In the genomic region with DNA sequence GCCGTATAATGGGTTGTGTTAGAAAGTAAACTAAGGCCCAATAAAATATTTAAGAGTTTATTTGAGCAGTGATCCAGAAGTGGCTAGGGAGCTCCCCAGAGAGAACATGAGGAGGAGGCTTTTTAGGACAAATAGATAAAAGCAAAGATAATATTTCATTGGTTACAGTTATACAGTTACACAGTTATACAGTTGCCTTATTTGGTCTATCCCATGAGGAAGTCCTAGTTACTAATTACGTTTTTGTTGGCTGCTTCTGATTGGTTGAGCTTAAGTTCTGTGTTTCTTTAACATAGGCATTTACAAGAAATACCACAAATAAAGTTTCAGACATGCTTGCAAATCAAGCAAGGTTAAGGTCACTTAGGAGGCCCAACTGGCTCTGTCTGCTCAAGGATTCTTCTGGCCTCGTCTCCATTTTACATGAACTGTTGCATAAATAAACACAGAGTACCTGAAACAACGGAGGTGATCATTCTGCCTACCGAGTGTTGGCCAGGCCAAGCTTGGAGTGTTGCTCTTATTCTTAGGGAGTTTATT, we compare ENCODE assay signal across 8 cellular contexts. TPM values are rescaled to one million over a fixed set of nuclear protein-coding genes. Genes with fewer than 3 reads are reported as not detected.
DNase-seq lines count a peak whose midpoint lies in the region; ATAC-seq and TF ChIP-seq lines count a peak whose summit lies in the region.

No MANE protein-coding gene starts in this region.

- 30 to 36% methylated on average over 5 of the region's 5 CpGs for WGBS in lower leg skin, 2 donors

- H3K4me3 ChIP-seq in lower leg skin (ENCODE audit: low read depth, poor library complexity, severe bottlenecking), result no peak overlapping the region

- DNase-seq in DMS53 (lab: John Stamatoyannopoulos, UW), result peak; percentile 35
- DNase-seq in DMS53 treated with DMSO at 0.1 percent for 48 hours (lab: John Stamatoyannopoulos, UW; ENCODE audit: unreplicated experiment), result no peak
- DNase-seq in NOMO-1 (lab: John Stamatoyannopoulos, UW; ENCODE audit: unreplicated experiment in 2 of 2), result peak; percentile 13 to 68
- peak; percentile 69 for DNase-seq in dedifferentiated amniotic fluid mesenchymal stem cell (ENCODE audit: extremely low spot score)
- DNase-seq in lung microvascular endothelial cell (ENCODE audit: low read depth in 2 of 2), result peak; percentile 77 to 85
- no peak for DNase-seq in NCI-H510A treated with DMSO at 0.1 percent for 48 hours (lab: John Stamatoyannopoulos, UW)
- DNase-seq in lower leg skin (ENCODE audit: low spot score in 2 of 2), result no peak

- no peak for TF ChIP-seq POLR2A in lower leg skin (IDR thresholded peaks at IDR 0.05)

- peak; percentile 75 for ATAC-seq in HG02588 (IDR thresholded peaks at IDR 0.05; ENCODE audit: unreplicated experiment)

- intact Hi-C loops in lower leg skin (cut with DNase I; ENCODE audit: low total_unique reads), result no loop called here

- TF ChIP-seq CTCF in lower leg skin (IDR thresholded peaks at IDR 0.05), result no peak

RNA-seq across cellular contexts. Expression of a gene that starts 7.0 kb away (rescaled TPM):
- total RNA-seq in lung microvascular endothelial cell, result 29.2 and 39.0 TPM in 2 replicates
- under 1 TPM in 1 of 4 donors, not detected in 3; 0.36 TPM for total RNA-seq in lower leg skin

RNA-seq across cellular contexts. Expression of a gene that starts 32.3 kb away (rescaled TPM):
- total RNA-seq in lung microvascular endothelial cell (not detected in 2 replicates), lower leg skin (not detected)

Comparison
In these comparisons a context has a peak if more than half of its experiments do, and no peak if none do; other contexts are left out.
1. DNase-seq: peak in DMS53 (single experiment), NOMO-1 (2 of 2), dedifferentiated amniotic fluid mesenchymal stem cell (single experiment) and lung microvascular endothelial cell (2 of 2); none in DMS53 treated with DMSO at 0.1 percent for 48 hours (single experiment), NCI-H510A treated with DMSO at 0.1 percent for 48 hours (single experiment) and lower leg skin (0 of 2).
2. RNA of a gene that starts 7.0 kb away (total RNA-seq): 29.2 to 39.0 TPM in lung microvascular endothelial cell; 0.36 TPM in lower leg skin; every median in the first group is over 10 times any median in the second.